ENCODE assay signal across 26 cellular contexts in genomic region chr6:25715794-25716193, GRCh38. TPM values are rescaled to one million over a fixed set of nuclear protein-coding genes. Genes with fewer than 3 reads are reported as not detected.
"Had no signal": no experiment of that assay in that cellular context is flagged by ENCODE, and none has a peak within 500 bp of the region (broad histone marks: within the 10 kb centered on the region; RNA-seq: fewer than 3 reads in every experiment).

No MANE protein-coding gene starts in this region.

- H3K36me3 ChIP-seq: ascending aorta had no signal

- H3K4me3 ChIP-seq: ascending aorta, body of pancreas, PC-9 had no signal

- ATAC-seq: activated naive CD4-positive, alpha-beta T cell treated with anti-CD3 and anti-CD28 coated beads, Interleukin-2, amount 50 U/mL, for 72 hours; activated naive CD8-positive, alpha-beta T cell treated with anti-CD3 and anti-CD28 coated beads, Interleukin-2, amount 50 U/mL, for 24 hours; activated T-cell treated with anti-CD3 and anti-CD28 coated beads, Interleukin-2, amount 50 U/mL, for 4 hours; body of pancreas; T-helper 17 cell had no signal

- H3K9me3 ChIP-seq: ascending aorta, body of pancreas had no signal

- H3K4me1 ChIP-seq: ascending aorta had no signal

- H3K27ac ChIP-seq: ascending aorta, body of pancreas, PC-9 had no signal

- H3K27me3 ChIP-seq: ascending aorta, body of pancreas had no signal

- DNase-seq: activated CD4-positive, alpha-beta memory T cell treated with anti-CD3 and anti-CD28 coated beads for 36 hours; activated CD4-positive, alpha-beta T cell treated with anti-CD3 and anti-CD28 coated beads, Interleukin-2, amount 10 ng/mL, durations not matched to agents 7 days and 5 days; activated CD4-positive, CD25-positive, alpha-beta regulatory T cell; activated CD8-positive, alpha-beta memory T cell treated with anti-CD3 and anti-CD28 coated beads for 24 hours; activated effector memory CD4-positive, alpha-beta T cell treated with anti-CD3 and anti-CD28 coated beads, Interleukin-2, amount 50 U/mL, for 16 hours; activated naive CD4-positive, alpha-beta T cell treated with Interleukin-2 at 50 U/mL for 16 hours; activated naive CD8-positive, alpha-beta T cell treated with anti-CD3 and anti-CD28 coated beads, Interleukin-2, amount 50 U/mL, for 24 hours; activated T-cell treated with anti-CD3 and anti-CD28 coated beads, Interleukin-2, amount 50 U/mL, for 4 hours; amniotic stem cell; body of pancreas; central memory CD4-positive, alpha-beta T cell; MM.1S; NCI-H1105; NCI-H1436; NCI-H1694 treated with DMSO at 0.1 percent for 48 hours; NCI-H2029 treated with DMSO at 0.1 percent for 48 hours; NCI-H345; NCI-H510A; NCI-H526 treated with DMSO at 0.1 percent for 48 hours; PC-9; SIG-M5; T-helper 17 cell; T-helper 9 cell had no signal

- H3K4me2 ChIP-seq: PC-9 had no signal

- H2AFZ ChIP-seq: PC-9 had no signal

- FAIRE-seq: bronchial epithelial cell had no signal

RNA-seq across cellular contexts. Expression of gene SLC17A4, which starts 38.7 kb away (rescaled TPM):
- total RNA-seq: activated CD4-positive, alpha-beta memory T cell treated with anti-CD3 and anti-CD28 coated beads for 36 hours; activated CD4-positive, alpha-beta T cell treated with anti-CD3 and anti-CD28 coated beads, Interleukin-2, amount 10 ng/mL, durations not matched to agents 7 days and 5 days; activated naive CD4-positive, alpha-beta T cell treated with anti-CD3 and anti-CD28 coated beads, Interleukin-2, amount 50 U/mL, for 72 hours; activated T-cell treated with anti-CD3 and anti-CD28 coated beads, Interleukin-2, amount 50 U/mL, for 4 hours; ascending aorta; bronchial epithelial cell; T-helper 17 cell had no signal
